Comparison of ENCODE assay signal across 6 cellular contexts in genomic region chr9:71612889-71613288, GRCh38.
"Had no signal": no experiment of that assay in that cellular context is flagged by ENCODE, and none has a peak within 500 bp of the region (broad histone marks: within the 10 kb centered on the region; RNA-seq: fewer than 3 reads in every experiment).

No MANE protein-coding gene starts in this region.

- H3K27ac ChIP-seq: HL-60 had no signal

- DNase-seq: IMR-90, KBM-7, KG1 had no signal

- ATAC-seq: K562 had no signal

- H3K4me3 ChIP-seq: K562 had no signal

- FAIRE-seq: HTR-8/SVneo, K562 had no signal
